In the genomic region with DNA sequence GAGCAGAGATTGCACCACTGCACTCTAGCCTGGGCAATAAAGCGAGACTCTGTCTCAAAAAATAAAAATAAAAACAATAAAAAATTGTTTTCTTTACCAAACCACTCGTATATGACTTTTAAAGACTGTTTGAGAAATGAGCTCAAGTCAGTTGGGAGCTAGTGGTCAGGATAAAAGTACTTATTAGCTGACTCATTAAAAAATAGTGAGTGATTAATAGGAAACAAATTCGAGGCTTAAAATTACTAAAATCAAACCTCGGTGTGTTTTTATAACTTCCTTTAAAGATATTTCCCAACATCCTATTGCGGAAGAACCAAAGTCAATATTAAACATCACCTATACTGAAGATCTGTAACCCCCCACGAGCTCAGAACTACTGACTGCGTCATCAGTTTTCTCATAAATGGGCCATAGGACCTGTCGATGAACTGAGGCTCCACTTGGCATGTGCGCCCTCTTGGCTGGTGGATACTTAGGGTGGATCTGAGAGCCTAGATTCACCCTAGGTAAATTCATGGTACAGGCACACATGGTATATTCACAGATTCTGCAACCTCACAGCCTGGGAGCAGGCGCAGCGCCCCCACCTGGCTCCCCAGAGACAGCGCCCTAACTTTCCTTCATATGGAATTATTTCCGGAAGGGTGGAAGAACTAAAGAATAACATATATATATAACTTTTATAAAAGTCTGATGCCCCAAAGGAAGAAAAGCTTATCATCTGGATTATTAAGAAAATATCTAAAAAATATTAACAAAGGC, we compare ENCODE assay signal across 18 cellular contexts. TPM values are rescaled to one million over a fixed set of nuclear protein-coding genes. Genes with fewer than 3 reads are reported as not detected.
DNase-seq lines count a peak whose midpoint lies in the region; ATAC-seq and TF ChIP-seq lines count a peak whose summit lies in the region.
"Had no signal": no experiment of that assay in that cellular context is flagged by ENCODE, and none has a peak within 500 bp of the region (broad histone marks: within the 10 kb centered on the region; RNA-seq: fewer than 3 reads in every experiment).

No MANE protein-coding gene starts in this region.

- TF ChIP-seq CTCF in A673 (conservative IDR thresholded peaks at IDR 0.05; ENCODE audit: low read depth, low read length) (peak; percentile 61), GM12873 (IDR thresholded peaks at IDR 0.05; ENCODE audit: insufficient read depth, low read depth, low read length, missing control alignments) (peak; percentile 30), Panc1 (IDR thresholded peaks at IDR 0.05) (peak; percentile 77), fibroblast of mammary gland (conservative IDR thresholded peaks at IDR 0.05; ENCODE audit: control insufficient read depth, insufficient read depth, low read depth, low read length) (peak; percentile 15), GM20000 (IDR thresholded peaks at IDR 0.05; ENCODE audit: extremely low read depth, missing control alignments) (no peak)

- H3K36me3 ChIP-seq in A673 (ENCODE audit: insufficient read depth, low read length, poor library complexity, severe bottlenecking) (peaks cover 97% of the 10 kb centered on the region), Panc1 (ENCODE audit: control insufficient read depth, insufficient read depth, low read length) (peaks cover 77% of the 10 kb centered on the region)

- H3K27ac ChIP-seq in A673 (ENCODE audit: low read depth, low read length, poor library complexity, severe bottlenecking) (no peak overlapping the region), Panc1 (ENCODE audit: low read length) (no peak overlapping the region)
- H3K27ac ChIP-seq: RWPE1, testis had no signal

- no peaks in the 10 kb centered on the region for H3K4me1 ChIP-seq in A673 (ENCODE audit: insufficient read depth, low read length, poor library complexity, severe bottlenecking)
- peaks cover 2% of the 10 kb centered on the region; the same call in 1 of the 2 replicates for H3K4me1 ChIP-seq in Panc1 (ENCODE audit: control insufficient read depth, insufficient read depth, low read length)
- H3K4me1 ChIP-seq: testis had no signal

- H3K4me3 ChIP-seq in A673 (ENCODE audit: low read depth, low read length, poor library complexity, severe bottlenecking), result no peak overlapping the region
- H3K4me3 ChIP-seq in Panc1 (ENCODE audit: low read depth in 2 of 2, low read length in 2 of 2), result no peak overlapping the region
- no peak overlapping the region for H3K4me3 ChIP-seq in fibroblast of mammary gland (ENCODE audit: control insufficient read depth, low read depth, low read length)
- H3K4me3 ChIP-seq: testis had no signal

- H3K27me3 ChIP-seq in A673 (replicated peaks; ENCODE audit: insufficient read depth, low read depth, low read length, poor library complexity) (no peaks in the 10 kb centered on the region), Panc1 (ENCODE audit: control insufficient read depth, insufficient read depth, low read length) (no peaks in the 10 kb centered on the region)
- H3K27me3 ChIP-seq: testis had no signal

- no peak for DNase-seq in A673 (ENCODE audit: low spot score)
- DNase-seq in Panc1 (ENCODE audit: low read depth, low spot score), result no peak
- DNase-seq in fibroblast of mammary gland (ENCODE audit: low read depth), result peak; percentile 63
- no peak for DNase-seq in posterior vena cava (ENCODE audit: low spot score)
- DNase-seq in GM20000 (ENCODE audit: low spot score), result no peak
- DNase-seq: activated CD4-positive, alpha-beta T cell treated with anti-CD3 and anti-CD28 coated beads for 36 hours; activated T-cell treated with anti-CD3 and anti-CD28 coated beads, Interleukin-2, amount 50 U/mL, for 1 hour; DMS 273 treated with DMSO at 0.1 percent for 48 hours; foreskin melanocyte; midbrain; NCI-H2029 treated with DMSO at 0.1 percent for 48 hours; NCI-H69; T-helper 2 cell; testis had no signal

- in situ Hi-C loops in Panc1 (cut with HindIII; ENCODE audit: low pct_unique_long_range_greater_than_20kb, low sequenced_read_pairs), result no loop called here

- BruUV-seq in A673 (replicated peaks; lab: Mats Ljungman, UMichigan) (no TSS peak), Panc1 (replicated peaks; lab: Mats Ljungman, UMichigan) (no TSS peak)

- CTCF ChIA-PET in A673 (lab: Charles Lee) (no interaction called here), Panc1 (lab: Charles Lee) (no interaction called here)

- intact Hi-C loops in A673 (cut with micrococcal nuclease; ENCODE audit: unreplicated experiment) (no loop called here), Panc1 (cut with micrococcal nuclease; ENCODE audit: unreplicated experiment) (no loop called here), posterior vena cava (cut with DNase I) (loop anchor here in 1 of 2 donors (5.0 kb wide), 1 partner anchor 1340 kb away; no protein-coding TSS in a partner anchor)

- POLR2A ChIA-PET in A673 (lab: Charles Lee; ENCODE audit: low non-redundant PET) (no interaction called here), Panc1 (lab: Charles Lee) (no interaction called here)

- ATAC-seq in Panc1 (no peak; the same call in 1 of the 2 replicates), GM18873 (IDR thresholded peaks at IDR 0.05; ENCODE audit: low FRiP score, unreplicated experiment) (no peak), HG02798 (IDR thresholded peaks at IDR 0.05; ENCODE audit: poor library complexity, unreplicated experiment) (no peak)
- ATAC-seq: activated CD4-positive, alpha-beta T cell treated with anti-CD3 and anti-CD28 coated beads for 36 hours had no signal

- H3K9me3 ChIP-seq in A673 (ENCODE audit: low read depth, low read length, poor library complexity, severe bottlenecking), result no peaks in the 10 kb centered on the region
- no peaks in the 10 kb centered on the region for H3K9me3 ChIP-seq in Panc1 (ENCODE audit: control insufficient read depth, insufficient read depth, low read depth, low read length)
- H3K9me3 ChIP-seq: testis had no signal

RNA-seq across cellular contexts. Expression of a gene that starts 9.2 kb away (rescaled TPM):
- total RNA-seq in A673 (2021) (242 and 249 TPM in 2 replicates), Panc1 (2021; ENCODE audit: unreplicated experiment) (151 TPM), posterior vena cava (1 to 10 TPM in 1 of 2 donors, under 1 TPM in 1; 0.62 to 2.0 TPM)
- 33.8 TPM for polyA plus RNA-seq in Panc1 (2012; ENCODE audit: insufficient read length)

Comparison
In these comparisons a context has a peak if more than half of its experiments do, and no peak if none do; other contexts are left out.
1. RNA of a gene that starts 9.2 kb away (total RNA-seq): 242 to 249 TPM in A673 and 151 TPM in Panc1 (single experiment); 0.62 to 2.0 TPM in posterior vena cava; every median in the first group is over 10 times any median in the second.